8 cellular contexts compared by ENCODE assay signal in the genomic region with DNA sequence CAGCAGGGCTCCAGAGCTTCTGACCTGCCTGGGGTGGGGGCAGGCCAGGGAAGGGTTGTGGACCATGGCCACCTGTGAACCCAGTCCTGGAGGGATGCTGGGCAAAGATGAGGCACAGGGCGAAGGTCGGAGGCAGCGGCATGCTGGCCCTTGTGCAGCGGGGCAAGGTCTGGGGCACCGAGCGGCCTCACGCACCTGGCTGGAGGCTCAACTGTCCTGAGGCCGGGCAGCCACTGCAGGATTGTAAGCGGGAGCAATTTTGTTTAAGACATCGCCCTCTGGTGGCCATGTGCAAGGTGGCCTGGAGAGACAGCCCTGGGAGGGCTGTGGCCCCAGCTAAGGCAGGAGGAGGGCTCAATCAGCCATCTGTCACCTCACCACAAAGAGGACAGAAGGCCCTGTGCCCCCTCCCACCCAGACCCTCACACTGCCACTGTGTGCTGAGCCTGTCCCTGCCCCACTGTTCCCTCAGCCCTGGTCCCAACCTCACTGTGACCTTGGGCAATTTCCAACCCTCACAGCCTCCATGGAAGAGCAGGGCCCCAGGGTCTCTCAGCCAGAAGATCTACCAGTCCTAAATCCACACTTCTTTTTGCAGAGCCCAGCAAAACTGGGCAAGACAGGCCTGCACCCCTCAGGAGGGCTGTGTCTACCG. TPM values are rescaled to one million over a fixed set of nuclear protein-coding genes. Genes with fewer than 3 reads are reported as not detected.
DNase-seq lines count a peak whose midpoint lies in the region; ATAC-seq, FAIRE-seq and TF ChIP-seq lines count a peak whose summit lies in the region.

No MANE protein-coding gene starts in this region.

- no peaks in the 10 kb centered on the region for H3K36me3 ChIP-seq in DND-41 (ENCODE audit: insufficient read depth, low read length)
- no peaks in the 10 kb centered on the region for H3K36me3 ChIP-seq in mammary epithelial cell (ENCODE audit: insufficient read depth, low read length)
- no peaks in the 10 kb centered on the region for H3K36me3 ChIP-seq in keratinocyte (ENCODE audit: control insufficient read depth in 2 of 2, extremely low read depth in 1 of 2, insufficient read depth in 2 of 2, low read length in 2 of 2)

- no TSS peak for BruUV-seq in mammary epithelial cell (replicated peaks; lab: Mats Ljungman, UMichigan)

- WGBS in mammary epithelial cell (ENCODE audit: low coverage, missing lambda C conversion rate), result 17% methylated on average over 6 of the region's 11 CpGs

- H3K27ac ChIP-seq in DND-41 (ENCODE audit: low read length) (no peak overlapping the region), mammary epithelial cell (ENCODE audit: insufficient read depth, low read depth, low read length) (no peak overlapping the region), keratinocyte (ENCODE audit: control insufficient read depth, insufficient read depth, low read length) (no peak overlapping the region)

- peaks cover 3% of the 10 kb centered on the region; the same call in 1 of the 2 replicates for H4K20me1 ChIP-seq in DND-41 (ENCODE audit: insufficient read depth, low read length)
- no peaks in the 10 kb centered on the region for H4K20me1 ChIP-seq in mammary epithelial cell (ENCODE audit: insufficient read depth, low read length)
- no peaks in the 10 kb centered on the region for H4K20me1 ChIP-seq in keratinocyte (ENCODE audit: control insufficient read depth, extremely low read depth, insufficient read depth, low read length)

- H3K4me3 Mint-ChIP-seq in WTC11, result no peak overlapping the region

- peaks cover 16% of the 10 kb centered on the region for H3K4me1 Mint-ChIP-seq in WTC11

- CTCF ChIA-PET in WTC11 (lab: Charles Lee) (interaction anchor here (0.6 to 6.5 kb wide), 16 partner anchors 9 to 867 kb away, joined by 3 to 106 read pairs (median 4); no protein-coding TSS in a partner anchor), mammary epithelial cell (lab: Charles Lee; ENCODE audit: low non-redundant PET) (interaction anchor here (0.6 kb wide), 2 partner anchors 87 to 1405 kb away, joined by 3 read pairs; no protein-coding TSS in a partner anchor)

- no peaks in the 10 kb centered on the region for H3K9me3 ChIP-seq in DND-41 (ENCODE audit: insufficient read depth, low read length, severe bottlenecking)
- no peaks in the 10 kb centered on the region for H3K9me3 ChIP-seq in mammary epithelial cell (replicated peaks; ENCODE audit: insufficient read depth, low read length)
- no peaks in the 10 kb centered on the region for H3K9me3 ChIP-seq in keratinocyte (ENCODE audit: control insufficient read depth, low read depth, low read length)

- H3K27me3 ChIP-seq in DND-41 (ENCODE audit: insufficient read depth, low read length, poor library complexity) (no peaks in the 10 kb centered on the region), mammary epithelial cell (ENCODE audit: insufficient read depth, low read length) (no peaks in the 10 kb centered on the region), keratinocyte (ENCODE audit: control insufficient read depth, extremely low read depth, insufficient read depth, low read length) (no peaks in the 10 kb centered on the region)

- in situ Hi-C loops in mammary epithelial cell (cut with MboI; ENCODE audit: low sequenced_read_pairs in 2 of 2), result loop anchor here in 1 of 2 donors (25.0 kb wide), 1 partner anchor 1032 kb away; a partner anchor contains a TSS

- DNase-seq in DND-41 (peak; percentile 67), NCI-H2196 (lab: John Stamatoyannopoulos, UW; ENCODE audit: unreplicated experiment) (peak; percentile 89), WTC11 (ENCODE audit: low spot score) (peak; percentile 87), mammary epithelial cell (peak; percentile 43), keratinocyte (ENCODE audit: low read depth, low spot score) (no peak), GOT3 (lab: John Stamatoyannopoulos, UW) (no peak)
- peak; percentile 55 to 60 for DNase-seq in stimulated activated CD4-positive, alpha-beta T cell treated with anti-CD3 and anti-CD28 coated beads, Interleukin-1b, Interleukin-23, amount 100 ng/mL, for 4 hours (ENCODE audit: low read depth in 2 of 2)

- H3K4me3 ChIP-seq in DND-41 (ENCODE audit: low read depth in 1 of 2, low read length in 2 of 2) (no peak overlapping the region), mammary epithelial cell (replicated peaks in 1 of 3; ENCODE audit: insufficient read depth in 1 of 3, low read depth in 2 of 3, low read length in 3 of 3) (no peak overlapping the region), keratinocyte (ENCODE audit: control insufficient read depth in 2 of 3, extremely low read depth in 1 of 3, insufficient read depth in 2 of 3, low read depth in 1 of 3, low read length in 3 of 3) (no peak overlapping the region)

- H3K4me1 ChIP-seq in DND-41 (ENCODE audit: insufficient read depth, low read length) (peaks cover 11% of the 10 kb centered on the region), mammary epithelial cell (ENCODE audit: insufficient read depth, low read length) (peaks cover 5% of the 10 kb centered on the region), keratinocyte (ENCODE audit: control insufficient read depth, extremely low read depth, insufficient read depth, low read length) (no peaks in the 10 kb centered on the region)

- H3K79me2 ChIP-seq in DND-41 (ENCODE audit: insufficient read depth, low read length) (no peaks in the 10 kb centered on the region), mammary epithelial cell (ENCODE audit: insufficient read depth, low read length) (no peaks in the 10 kb centered on the region), keratinocyte (ENCODE audit: control insufficient read depth, insufficient read depth, low read length) (no peaks in the 10 kb centered on the region)

- H3K27ac Mint-ChIP-seq in WTC11, result no peak overlapping the region

- peaks cover 8% of the 10 kb centered on the region; the same call in 1 of the 2 replicates for H3K27me3 Mint-ChIP-seq in WTC11 (ENCODE audit: low read depth)

- H3K9ac ChIP-seq in DND-41 (ENCODE audit: low read depth, low read length), result no peak overlapping the region
- no peak overlapping the region for H3K9ac ChIP-seq in mammary epithelial cell (ENCODE audit: insufficient read depth, low read length)
- no peak overlapping the region for H3K9ac ChIP-seq in keratinocyte (ENCODE audit: control insufficient read depth, extremely low read depth, insufficient read depth, low read length)

- peak; percentile 62 for FAIRE-seq in keratinocyte (lab: Jason Lieb, UNC)

- H3K36me3 Mint-ChIP-seq in WTC11, result no peaks in the 10 kb centered on the region

- H3K9me1 ChIP-seq in keratinocyte (ENCODE audit: control insufficient read depth, extremely low read depth, insufficient read depth, low read length), result no peaks in the 10 kb centered on the region

- H2AFZ ChIP-seq in DND-41 (ENCODE audit: low read depth, low read length) (no peak overlapping the region), mammary epithelial cell (ENCODE audit: low read depth, low read length) (no peak overlapping the region), keratinocyte (ENCODE audit: control insufficient read depth, low read length) (no peak overlapping the region)

- no peak overlapping the region for H3K4me2 ChIP-seq in DND-41 (ENCODE audit: insufficient read depth, low read length)
- no peak overlapping the region for H3K4me2 ChIP-seq in mammary epithelial cell (ENCODE audit: insufficient read depth, low read depth, low read length)
- H3K4me2 ChIP-seq in keratinocyte (ENCODE audit: control insufficient read depth, extremely low read depth, insufficient read depth, low read depth, low read length), result no peak overlapping the region

- H3K9me3 Mint-ChIP-seq in WTC11, result no peaks in the 10 kb centered on the region

- intact Hi-C loops in mammary epithelial cell (cut with micrococcal nuclease), result loop anchor here (1.0 to 10.0 kb wide), 6 partner anchors 89 to 1021 kb away; no protein-coding TSS in a partner anchor

- POLR2A ChIA-PET in WTC11 (lab: Charles Lee), result no interaction called here

- dilution Hi-C loops in mammary epithelial cell (cut with HindIII; ENCODE audit: low sequenced_read_pairs), result no loop called here
- dilution Hi-C loops in keratinocyte (cut with MboI; ENCODE audit: extremely low pct_ligation_motif_present, low sequenced_read_pairs), result no loop called here

- TF ChIP-seq CTCF in DND-41 (IDR thresholded peaks at IDR 0.05; ENCODE audit: borderline replicate concordance, extremely low read depth, low read length, poor library complexity, severe bottlenecking) (peak; percentile 90), WTC11 (IDR thresholded peaks at IDR 0.05) (peak; percentile 83), mammary epithelial cell (conservative IDR thresholded peaks at IDR 0.05 in 1 of 2, IDR thresholded peaks at IDR 0.05 in 1 of 2; ENCODE audit: extremely low read depth in 1 of 2, insufficient read depth in 1 of 2, low read depth in 1 of 2, low read length in 2 of 2) (peak; percentile 79 to 89), keratinocyte (optimal IDR thresholded peaks at IDR 0.05 in 1 of 3, IDR thresholded peaks at IDR 0.05 in 1 of 3, conservative IDR thresholded peaks at IDR 0.05 in 1 of 3; ENCODE audit: extremely low read depth in 1 of 3, insufficient read depth in 2 of 3, low read length in 3 of 3) (peak; percentile 75 to 96 (median 94))

- ATAC-seq in DND-41 (ENCODE audit: insufficient read depth, low read depth) (peak; percentile 67), HG02798 (IDR thresholded peaks at IDR 0.05; ENCODE audit: poor library complexity, unreplicated experiment) (peak; percentile 73), WTC11 (peak; percentile 59)

RNA-seq across cellular contexts. Expression of a gene that starts 46.3 kb away (rescaled TPM):
- total RNA-seq in WTC11 (2021) (20.3 to 24.2 TPM (median 22.0 TPM) in 3 replicates), mammary epithelial cell (10 to 100 TPM; 30.3 to 44.5 TPM)
- polyA plus RNA-seq in mammary epithelial cell (31.4 TPM), keratinocyte (22.2 to 43.5 TPM (median 23.7 TPM) in 3 replicates)
- polyA minus RNA-seq in mammary epithelial cell (28.9 TPM), keratinocyte (26.4 to 61.1 TPM (median 51.2 TPM) in 3 replicates)
- polyA plus RNA-seq in keratinocyte (2011; ENCODE audit: low read depth), result 4.2 TPM
- polyA plus RNA-seq in keratinocyte (2011; cell fraction: cytosol; rRNA removed), result 20.7 and 28.7 TPM in 2 replicates
- 42.7 and 50.1 TPM in 2 replicates for polyA plus RNA-seq in keratinocyte (2011; cell fraction: nucleus; rRNA removed)
- polyA plus RNA-seq in keratinocyte (2012; ENCODE audit: low replicate concordance), result 23.9 and 46.1 TPM in 2 replicates
- 47.6 TPM for polyA minus RNA-seq in keratinocyte (2011; cell fraction: cytosol; rRNA and poly(A)+ RNA removed)
- polyA minus RNA-seq in keratinocyte (2011; cell fraction: nucleus; rRNA and poly(A)+ RNA removed), result 25.0 and 27.0 TPM in 2 replicates

RNA-seq across cellular contexts. Expression of a gene that starts 53.9 kb away (rescaled TPM):
- total RNA-seq in WTC11 (2021) (142 to 155 TPM (median 152 TPM) in 3 replicates), mammary epithelial cell (10 to 100 TPM; 17.0 to 46.9 TPM)
- polyA plus RNA-seq in mammary epithelial cell (66.3 TPM), keratinocyte (9.4 to 24.0 TPM (median 18.3 TPM) in 3 replicates)
- polyA minus RNA-seq in mammary epithelial cell (107 TPM), keratinocyte (16.0 to 49.9 TPM (median 34.8 TPM) in 3 replicates)
- 0.90 TPM for polyA plus RNA-seq in keratinocyte (2011; ENCODE audit: low read depth)
- 8.0 and 9.9 TPM in 2 replicates for polyA plus RNA-seq in keratinocyte (2011; cell fraction: cytosol; rRNA removed)
- polyA plus RNA-seq in keratinocyte (2011; cell fraction: nucleus; rRNA removed), result 13.3 and 14.7 TPM in 2 replicates
- 1.0 and 20.8 TPM in 2 replicates for polyA plus RNA-seq in keratinocyte (2012; ENCODE audit: low replicate concordance)
- 22.4 TPM for polyA minus RNA-seq in keratinocyte (2011; cell fraction: cytosol; rRNA and poly(A)+ RNA removed)
- polyA minus RNA-seq in keratinocyte (2011; cell fraction: nucleus; rRNA and poly(A)+ RNA removed), result 10.8 and 10.9 TPM in 2 replicates

Comparison
In these comparisons a context has a peak if more than half of its experiments do, and no peak if none do; other contexts are left out.
1. DNase-seq: peak in DND-41 (single experiment), NCI-H2196 (single experiment), WTC11 (single experiment), mammary epithelial cell (single experiment) and stimulated activated CD4-positive, alpha-beta T cell treated with anti-CD3 and anti-CD28 coated beads, Interleukin-1b, Interleukin-23, amount 100 ng/mL, for 4 hours (2 of 2); none in keratinocyte (single experiment) and GOT3 (single experiment).
2. Peak in every context shown above with its lines, with median percentiles within 50 percentile points of each other: ATAC-seq and CTCF ChIP-seq.